Comparison of ENCODE assay signal across 1 cellular context in genomic region chr5:173011602-173012001, GRCh38.
TF ChIP-seq lines count a peak whose summit lies in the region.

No MANE protein-coding gene starts in this region.

TF ChIP-seq in HepG2, 621 proteins besides CTCF, POLR2A, EP300 and RAD21:
- no peak for TF ChIP-seq ZNF10 (CRISPR knock-in tag; IDR thresholded peaks at IDR 0.05; ENCODE audit: borderline replicate concordance, low read depth)
- no peak for TF ChIP-seq HCFC1 (IDR thresholded peaks at IDR 0.05; ENCODE audit: low read depth, low read length)
- TF ChIP-seq, protein P1, sequence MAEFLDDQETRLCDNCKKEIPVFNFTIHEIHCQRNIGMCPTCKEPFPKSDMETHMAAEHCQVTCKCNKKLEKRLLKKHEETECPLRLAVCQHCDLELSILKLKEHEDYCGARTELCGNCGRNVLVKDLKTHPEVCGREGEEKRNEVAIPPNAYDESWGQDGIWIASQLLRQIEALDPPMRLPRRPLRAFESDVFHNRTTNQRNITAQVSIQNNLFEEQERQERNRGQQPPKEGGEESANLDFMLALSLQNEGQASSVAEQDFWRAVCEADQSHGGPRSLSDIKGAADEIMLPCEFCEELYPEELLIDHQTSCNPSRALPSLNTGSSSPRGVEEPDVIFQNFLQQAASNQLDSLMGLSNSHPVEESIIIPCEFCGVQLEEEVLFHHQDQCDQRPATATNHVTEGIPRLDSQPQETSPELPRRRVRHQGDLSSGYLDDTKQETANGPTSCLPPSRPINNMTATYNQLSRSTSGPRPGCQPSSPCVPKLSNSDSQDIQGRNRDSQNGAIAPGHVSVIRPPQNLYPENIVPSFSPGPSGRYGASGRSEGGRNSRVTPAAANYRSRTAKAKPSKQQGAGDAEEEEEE (CRISPR knock-in tag; IDR thresholded peaks at IDR 0.05; ENCODE audit: borderline replicate concordance): no peak
- TF ChIP-seq RBFOX2 (IDR thresholded peaks at IDR 0.05; ENCODE audit: low read depth, low read length): no peak
- no peak for TF ChIP-seq ZNF280D (CRISPR knock-in tag; IDR thresholded peaks at IDR 0.05)
- TF ChIP-seq CAMTA2 (CRISPR knock-in tag; IDR thresholded peaks at IDR 0.05; ENCODE audit: borderline replicate concordance): no peak
- TF ChIP-seq ZHX2 (IDR thresholded peaks at IDR 0.05; ENCODE audit: low read depth): no peak
- no peak for TF ChIP-seq ZHX2 (CRISPR knock-in tag; IDR thresholded peaks at IDR 0.05; ENCODE audit: borderline replicate concordance)
- no peak for TF ChIP-seq SNRNP70 (IDR thresholded peaks at IDR 0.05; ENCODE audit: low read depth, low read length)
- no peak for TF ChIP-seq ZNF607 (CRISPR knock-in tag; IDR thresholded peaks at IDR 0.05; ENCODE audit: borderline replicate concordance)
- no peak for TF ChIP-seq MTA3 (CRISPR knock-in tag; IDR thresholded peaks at IDR 0.05)
- TF ChIP-seq ZFYVE20 (CRISPR knock-in tag; IDR thresholded peaks at IDR 0.05; ENCODE audit: borderline replicate concordance, low read depth): no peak
- TF ChIP-seq ZSCAN31 (CRISPR knock-in tag; IDR thresholded peaks at IDR 0.05; ENCODE audit: low read depth): no peak
- no peak for TF ChIP-seq LCORL (IDR thresholded peaks at IDR 0.05)
- no peak for TF ChIP-seq LCORL (CRISPR knock-in tag; IDR thresholded peaks at IDR 0.05)
- TF ChIP-seq ZNF251 (CRISPR knock-in tag; IDR thresholded peaks at IDR 0.05): no peak
- no peak for TF ChIP-seq NR1H2 (CRISPR knock-in tag; IDR thresholded peaks at IDR 0.05; ENCODE audit: borderline replicate concordance, low read depth)
- TF ChIP-seq ZNF570 (CRISPR knock-in tag; IDR thresholded peaks at IDR 0.05; ENCODE audit: borderline replicate concordance): no peak
- TF ChIP-seq, protein P2, sequence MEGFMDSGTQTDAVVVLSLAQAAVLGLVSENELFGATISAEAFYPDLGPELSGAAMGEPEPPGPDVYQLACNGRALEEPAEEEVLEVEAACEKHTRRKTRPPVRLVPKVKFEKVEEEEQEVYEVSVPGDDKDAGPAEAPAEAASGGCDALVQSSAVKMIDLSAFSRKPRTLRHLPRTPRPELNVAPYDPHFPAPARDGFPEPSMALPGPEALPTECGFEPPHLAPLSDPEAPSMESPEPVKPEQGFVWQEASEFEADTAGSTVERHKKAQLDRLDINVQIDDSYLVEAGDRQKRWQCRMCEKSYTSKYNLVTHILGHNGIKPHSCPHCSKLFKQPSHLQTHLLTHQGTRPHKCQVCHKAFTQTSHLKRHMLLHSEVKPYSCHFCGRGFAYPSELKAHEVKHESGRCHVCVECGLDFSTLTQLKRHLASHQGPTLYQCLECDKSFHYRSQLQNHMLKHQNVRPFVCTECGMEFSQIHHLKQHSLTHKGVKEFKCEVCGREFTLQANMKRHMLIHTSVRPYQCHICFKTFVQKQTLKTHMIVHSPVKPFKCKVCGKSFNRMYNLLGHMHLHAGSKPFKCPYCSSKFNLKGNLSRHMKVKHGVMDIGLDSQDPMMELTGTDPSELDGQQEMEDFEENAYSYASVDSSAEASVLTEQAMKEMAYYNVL (CRISPR knock-in tag; IDR thresholded peaks at IDR 0.05; ENCODE audit: borderline replicate concordance): no peak
- TF ChIP-seq FOXK2 (IDR thresholded peaks at IDR 0.05): no peak
